ENCODE assay signal across 15 cellular contexts in the genomic region with DNA sequence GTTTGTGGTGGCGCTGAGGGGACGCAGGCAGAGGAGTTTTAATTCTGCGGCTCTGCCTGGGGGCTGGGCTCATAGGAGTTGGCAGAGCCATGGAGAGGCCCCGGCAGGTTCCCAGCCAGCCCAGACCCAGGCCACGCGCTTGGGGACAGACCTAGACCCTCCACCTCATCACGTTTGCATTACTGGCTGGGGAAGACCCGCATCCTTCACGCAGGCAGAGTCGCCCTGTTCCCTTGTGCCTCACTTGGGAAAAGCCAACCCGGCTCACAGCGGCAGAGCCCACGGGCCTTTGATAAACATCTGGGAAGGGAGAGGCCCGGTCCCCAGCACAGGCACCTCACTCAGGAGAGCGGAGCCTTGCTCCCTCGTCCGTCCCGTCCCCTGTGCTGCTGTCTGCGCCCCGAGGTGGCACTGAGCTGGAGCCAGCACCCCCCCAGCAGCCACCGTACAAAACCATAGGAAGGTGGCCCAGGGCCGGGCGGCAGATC. TPM values are rescaled to one million over a fixed set of nuclear protein-coding genes. Genes with fewer than 3 reads are reported as not detected.
A peak's percentile ranks its signal among the peaks of the same experiment; 100 is the strongest.
DNase-seq lines count a peak whose midpoint lies in the region; ATAC-seq and TF ChIP-seq lines count a peak whose summit lies in the region.
"Had no signal": no experiment of that assay in that cellular context is flagged by ENCODE, and none has a peak within 500 bp of the region (broad histone marks: within the 10 kb centered on the region; RNA-seq: fewer than 3 reads in every experiment).

No MANE protein-coding gene starts in this region.

- no peak overlapping the region for H3K4me2 ChIP-seq in GM23248 (ENCODE audit: unreplicated experiment)

- no peaks in the 10 kb centered on the region for H3K9me2 ChIP-seq in GM23248 (ENCODE audit: insufficient read depth)

- no peaks in the 10 kb centered on the region for H3K9me3 ChIP-seq in GM23248 (ENCODE audit: low read depth)
- H3K9me3 ChIP-seq in adipocyte (ENCODE audit: control insufficient read depth, low read length): no peaks in the 10 kb centered on the region
- H3K9me3 ChIP-seq in left lung: no peaks in the 10 kb centered on the region
- no peaks in the 10 kb centered on the region for H3K9me3 ChIP-seq in SJCRH30 (replicated peaks)
- H3K9me3 ChIP-seq: testis had no signal

- no peaks in the 10 kb centered on the region for H3K4me1 Mint-ChIP-seq in stimulated activated effector memory CD8-positive, alpha-beta T cell treated with anti-CD3 and anti-CD28 coated beads, Interleukin-12 subunit alpha, Interleukin-12 subunit beta, amount 100 ng/mL, for 72 hours

- H3K27me3 ChIP-seq in GM23248 (replicated peaks; ENCODE audit: insufficient read depth) (no peaks in the 10 kb centered on the region), adipocyte (replicated peaks; ENCODE audit: control insufficient read depth, insufficient read depth, low read length) (no peaks in the 10 kb centered on the region), left lung (no peaks in the 10 kb centered on the region), SJCRH30 (no peaks in the 10 kb centered on the region)
- H3K27me3 ChIP-seq: testis had no signal

- TF ChIP-seq CTCF in left lung (IDR thresholded peaks at IDR 0.05): no peak

- peaks cover 38% of the 10 kb centered on the region for H3F3A ChIP-seq in GM23248 (ENCODE audit: insufficient read depth)

- intact Hi-C loops in left lung (cut with DNase I): loop anchor here in 1 of 2 donors (5.0 to 10.0 kb wide), 2 partner anchors 115 to 163 kb away; partner anchors contain the start of gene CYTH3

- ATAC-seq in left lung: no peak
- no peak for ATAC-seq in stimulated activated effector memory CD8-positive, alpha-beta T cell treated with anti-CD3 and anti-CD28 coated beads, Interleukin-12 subunit alpha, Interleukin-12 subunit beta, amount 100 ng/mL, for 72 hours
- ATAC-seq in GM18519 (IDR thresholded peaks at IDR 0.05; ENCODE audit: low FRiP score, unreplicated experiment): no peak
- ATAC-seq: activated T-cell treated with anti-CD3 and anti-CD28 coated beads, Interleukin-2, amount 50 U/mL, for 4 hours; effector memory CD8-positive, alpha-beta T cell; natural killer cell treated with Interleukin-12 subunit alpha and Interleukin-12 subunit beta and Interleukin-15 and Interleukin-18, amount 100 ng/mL, for 72 hours had no signal

- H3K4me3 ChIP-seq in GM23248 (no peak overlapping the region), adipocyte (ENCODE audit: low read length) (no peak overlapping the region), left lung (no peak overlapping the region), SJCRH30 (no peak overlapping the region)
- H3K4me3 ChIP-seq: testis had no signal

- H4K20me1 ChIP-seq in GM23248 (ENCODE audit: insufficient read depth): no peaks in the 10 kb centered on the region

- H3K27ac Mint-ChIP-seq in stimulated activated effector memory CD8-positive, alpha-beta T cell treated with anti-CD3 and anti-CD28 coated beads, Interleukin-12 subunit alpha, Interleukin-12 subunit beta, amount 100 ng/mL, for 72 hours: peak overlapping the region; percentile 71

- peaks cover 71% of the 10 kb centered on the region for H3K36me3 Mint-ChIP-seq in stimulated activated effector memory CD8-positive, alpha-beta T cell treated with anti-CD3 and anti-CD28 coated beads, Interleukin-12 subunit alpha, Interleukin-12 subunit beta, amount 100 ng/mL, for 72 hours

- H3K4me1 ChIP-seq in GM23248 (ENCODE audit: insufficient read depth) (peaks cover 11% of the 10 kb centered on the region; the same call in 1 of the 2 replicates), adipocyte (ENCODE audit: control insufficient read depth, insufficient read depth, low read length) (peaks cover 27% of the 10 kb centered on the region), left lung (peaks cover 0 to 7% of the 10 kb centered on the region in 2 donors), SJCRH30 (no peaks in the 10 kb centered on the region)

- H3K9ac ChIP-seq in GM23248: peak overlapping the region; percentile 42
- peak overlapping the region; percentile 74 for H3K9ac ChIP-seq in adipocyte (ENCODE audit: low read length)

- H3K4me3 Mint-ChIP-seq in stimulated activated effector memory CD8-positive, alpha-beta T cell treated with anti-CD3 and anti-CD28 coated beads, Interleukin-12 subunit alpha, Interleukin-12 subunit beta, amount 100 ng/mL, for 72 hours: no peak overlapping the region
- H3K4me3 Mint-ChIP-seq: activated T-cell treated with anti-CD3 and anti-CD28 coated beads, Interleukin-2, amount 50 U/mL, for 4 hours; effector memory CD8-positive, alpha-beta T cell; natural killer cell treated with Interleukin-12 subunit alpha and Interleukin-12 subunit beta and Interleukin-15 and Interleukin-18, amount 100 ng/mL, for 72 hours had no signal

- H3K9me3 Mint-ChIP-seq in stimulated activated effector memory CD8-positive, alpha-beta T cell treated with anti-CD3 and anti-CD28 coated beads, Interleukin-12 subunit alpha, Interleukin-12 subunit beta, amount 100 ng/mL, for 72 hours: no peaks in the 10 kb centered on the region
- H3K9me3 Mint-ChIP-seq: activated T-cell treated with anti-CD3 and anti-CD28 coated beads, Interleukin-2, amount 50 U/mL, for 4 hours; effector memory CD8-positive, alpha-beta T cell; natural killer cell treated with Interleukin-12 subunit alpha and Interleukin-12 subunit beta and Interleukin-15 and Interleukin-18, amount 100 ng/mL, for 72 hours had no signal

- H2AFZ ChIP-seq in GM23248: no peak overlapping the region

- peak overlapping the region; percentile 31; the same call in 1 of the 2 replicates for H3K27ac ChIP-seq in GM23248
- H3K27ac ChIP-seq in left lung: peak overlapping the region; percentile 26 to 34
- no peak overlapping the region for H3K27ac ChIP-seq in SJCRH30
- H3K27ac ChIP-seq: testis had no signal

- in situ Hi-C loops in GM23248 (cut with MboI): no loop called here

- H3K36me3 ChIP-seq in GM23248 (ENCODE audit: low read depth) (peaks cover 22% of the 10 kb centered on the region), adipocyte (ENCODE audit: control insufficient read depth, insufficient read depth, low read length, severe bottlenecking) (peaks cover 67% of the 10 kb centered on the region), left lung (peaks cover 0 to 94% of the 10 kb centered on the region in 2 donors), SJCRH30 (peaks cover 47% of the 10 kb centered on the region)

- H3K79me2 ChIP-seq in GM23248 (ENCODE audit: insufficient read depth): peaks cover 4% of the 10 kb centered on the region; the same call in 1 of the 2 replicates

- DNase-seq in GM23248 (no peak), adipocyte (ENCODE audit: low read depth) (no peak), left lung (no peak), NOMO-1 (lab: John Stamatoyannopoulos, UW; ENCODE audit: unreplicated experiment in 2 of 2) (no peak), SJCRH30 (no peak), NCI-H748 treated with DMSO at 0.1 percent for 48 hours (lab: John Stamatoyannopoulos, UW) (no peak)
- DNase-seq in stimulated activated effector memory CD8-positive, alpha-beta T cell treated with anti-CD3 and anti-CD28 coated beads, Interleukin-12 subunit alpha, Interleukin-12 subunit beta, amount 100 ng/mL, for 72 hours (ENCODE audit: low spot score in 2 of 2): no peak
- DNase-seq: activated CD4-positive, alpha-beta T cell treated with anti-CD3 and anti-CD28 coated beads for 4 hours; activated T-cell treated with anti-CD3 and anti-CD28 coated beads, Interleukin-2, amount 50 U/mL, for 4 hours; effector memory CD8-positive, alpha-beta T cell; NCI-H1105 treated with DMSO at 0.1 percent for 48 hours; NCI-H446 had no signal

- 75 to 78% methylated on average over 23 of the region's 23 CpGs for WGBS in GM23248 (ENCODE audit: low coverage in 1 of 2, low lambda C conversion rate in 2 of 2, missing lambda C conversion rate in 2 of 2), 2 experiments

RNA-seq across cellular contexts. Expression of gene USP42, which starts 54.8 kb away (rescaled TPM):
- 5.3 and 5.7 TPM in 2 replicates for total RNA-seq in GM23248 (2014; rRNA removed; shearing (Covaris generic))
- polyA plus RNA-seq in GM23248 (2016; fragmentation: Nextera tagmentation; extraction: Ambion mirVana): 4.0 and 5.9 TPM in 2 replicates
- total RNA-seq in left lung: 1 to 10 TPM; 8.0 to 8.7 TPM
- 11.9 and 14.9 TPM in 2 replicates for total RNA-seq in SJCRH30 (2014; rRNA removed; shearing (Covaris generic))
